ENCODE assay signal across 7 cellular contexts in the genomic region with DNA sequence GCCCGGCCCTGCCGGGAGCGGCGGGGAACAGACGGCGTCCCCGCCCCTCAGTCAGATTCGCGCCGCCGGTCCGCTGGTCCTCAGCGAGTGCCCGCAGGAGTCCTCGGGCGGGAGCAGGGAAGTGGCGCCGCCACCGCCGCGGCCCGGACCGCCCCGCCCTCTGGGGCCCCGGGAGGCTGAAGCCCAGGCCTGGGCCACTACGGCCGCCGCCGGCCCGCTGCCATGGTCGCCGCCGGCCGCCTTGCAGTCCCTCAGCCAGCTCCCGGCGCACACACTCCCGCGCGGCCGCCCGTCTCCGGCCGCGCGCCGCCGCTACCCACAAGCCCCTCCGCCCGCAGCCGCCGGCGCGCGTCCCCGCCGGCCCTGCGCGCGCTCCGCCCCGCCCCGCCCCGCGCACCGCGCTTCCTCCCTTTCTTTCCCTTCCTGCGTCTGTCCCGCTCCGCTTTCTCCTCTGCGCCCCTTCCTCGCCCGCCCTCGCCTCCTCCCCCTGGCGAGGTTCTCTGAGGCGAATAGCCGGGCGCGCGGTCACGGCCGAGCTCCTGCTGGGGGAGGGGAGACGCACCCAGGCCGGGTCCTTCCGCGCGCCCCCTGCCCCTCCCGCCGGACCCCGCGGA. TPM values are rescaled to one million over a fixed set of nuclear protein-coding genes. Genes with fewer than 3 reads are reported as not detected.
A peak's percentile ranks its signal among the peaks of the same experiment; 100 is the strongest.
DNase-seq lines count a peak whose midpoint lies in the region; ATAC-seq and TF ChIP-seq lines count a peak whose summit lies in the region.

TSS of gene ROCK2 (minus strand) at position 295 of the 614 bp plus-strand sequence. CDS start 500 bp downstream, outside the sequence.

- in situ Hi-C loops in astrocyte of the spinal cord (cut with HindIII; ENCODE audit: low sequenced_read_pairs), result no loop called here

- ATAC-seq in HG02840 (IDR thresholded peaks at IDR 0.05; ENCODE audit: low FRiP score, unreplicated experiment) (peak; percentile 68), sciatic nerve (peak; percentile 86)

- DNase-seq in NCI-H1694 treated with DMSO at 0.1 percent for 48 hours (lab: John Stamatoyannopoulos, UW) (peak; percentile 94), T-helper 9 cell (peak; percentile 51), astrocyte of the spinal cord (ENCODE audit: low read depth, low spot score) (peak; percentile 85), hippocampal formation (lab: John Stamatoyannopoulos, UW) (peak; percentile 78 to 84), sciatic nerve (ENCODE audit: low spot score) (peak; percentile 93)

- TF ChIP-seq POLR2A in GM15510 (IDR thresholded peaks at IDR 0.05; ENCODE audit: borderline replicate concordance, extremely low read depth, insufficient read length), result peak; percentile 77

- intact Hi-C loops in sciatic nerve (cut with DNase I), result no loop called here

- no peak for TF ChIP-seq CTCF in astrocyte of the spinal cord (IDR thresholded peaks at IDR 0.05; ENCODE audit: low read depth, low read length)

- peak within 1 kb of the TSS; percentile 70 for H3K4me3 ChIP-seq in astrocyte of the spinal cord (ENCODE audit: low read depth, low read length)

RNA-seq across cellular contexts. Expression of gene ROCK2, which starts in this region (rescaled TPM):
- 91.6 TPM for total RNA-seq in sciatic nerve

Comparison
In these comparisons a context has a peak if more than half of its experiments do, and no peak if none do; other contexts are left out.
1. Peak in every context shown above with its lines: DNase-seq, ATAC-seq and H3K4me3 ChIP-seq.